ENCODE assay signal across 22 cellular contexts in the genomic region with DNA sequence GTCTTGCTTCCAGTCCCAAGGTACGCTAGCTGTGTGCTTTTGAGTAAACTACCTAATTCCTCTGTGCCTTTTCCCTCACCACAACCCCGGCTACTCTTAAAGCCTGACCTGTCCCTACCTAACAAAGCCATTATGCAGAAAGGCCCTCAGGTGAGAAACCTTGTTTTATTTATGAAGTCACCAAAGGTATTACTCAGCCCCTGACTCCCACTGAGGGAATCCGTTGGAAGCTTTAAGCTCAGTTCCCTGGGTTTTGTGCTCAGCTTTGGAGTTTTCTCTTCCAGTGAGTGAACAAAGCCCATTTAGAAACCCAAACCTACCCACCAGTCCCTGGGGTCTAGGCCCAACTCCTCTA.
DNase-seq lines count a peak whose midpoint lies in the region; ATAC-seq and TF ChIP-seq lines count a peak whose summit lies in the region.
"Had no signal": no experiment of that assay in that cellular context is flagged by ENCODE, and none has a peak within 500 bp of the region (broad histone marks: within the 10 kb centered on the region; RNA-seq: fewer than 3 reads in every experiment).

No MANE protein-coding gene starts in this region.

- H3K4me3 ChIP-seq in HCT116 (replicated peaks in 1 of 2; ENCODE audit: low read depth in 1 of 2, low read length in 2 of 2), result no peak overlapping the region
- no peak overlapping the region for H3K4me3 ChIP-seq in mammary epithelial cell (replicated peaks in 1 of 3; ENCODE audit: insufficient read depth in 1 of 3, low read depth in 2 of 3, low read length in 3 of 3)
- H3K4me3 ChIP-seq in hepatocyte, result no peak overlapping the region

- BruUV-seq in HCT116 (replicated peaks; lab: Mats Ljungman, UMichigan) (TSS peak; percentile 60), mammary epithelial cell (replicated peaks; lab: Mats Ljungman, UMichigan) (no TSS peak)

- no peak for TF ChIP-seq CTCF in HCT116 (IDR thresholded peaks at IDR 0.05 in 2 of 3, conservative IDR thresholded peaks at IDR 0.05 in 1 of 3; ENCODE audit: borderline replicate concordance in 1 of 3, insufficient read depth in 1 of 3, low read depth in 2 of 3, low read length in 2 of 3)
- no peak for TF ChIP-seq CTCF in mammary epithelial cell (conservative IDR thresholded peaks at IDR 0.05 in 1 of 2, IDR thresholded peaks at IDR 0.05 in 1 of 2; ENCODE audit: extremely low read depth in 1 of 2, insufficient read depth in 1 of 2, low read depth in 1 of 2, low read length in 2 of 2)
- no peak for TF ChIP-seq CTCF in hepatocyte (IDR thresholded peaks at IDR 0.05; ENCODE audit: poor library complexity)

- intact Hi-C loops in HCT116 (cut with micrococcal nuclease) (no loop called here), mammary epithelial cell (cut with micrococcal nuclease) (no loop called here)

- H3K4me1 ChIP-seq in HCT116 (ENCODE audit: control insufficient read depth in 1 of 2, insufficient read depth in 2 of 2, low read length in 2 of 2) (peaks cover 10 to 50% of the 10 kb centered on the region in 2 experiments; a peak in 3 of 4 replicates), mammary epithelial cell (ENCODE audit: insufficient read depth, low read length) (peaks cover 21% of the 10 kb centered on the region), hepatocyte (ENCODE audit: insufficient read depth) (peaks cover 16% of the 10 kb centered on the region)

- RAD21 ChIA-PET in HCT116 (lab: Charles Lee; ENCODE audit: low non-redundant PET in 1 of 2, low total read pairs in 2 of 2, uncharacterized antibody in 2 of 2, unreplicated experiment in 2 of 2), result no interaction called here

- H3K9me2 ChIP-seq in HCT116 (ENCODE audit: insufficient read depth) (no peaks in the 10 kb centered on the region), hepatocyte (replicated peaks; ENCODE audit: insufficient read depth) (no peaks in the 10 kb centered on the region)

- H3K27ac ChIP-seq in HCT116 (ENCODE audit: low read depth, low read length) (peak overlapping the region; percentile 34), mammary epithelial cell (ENCODE audit: insufficient read depth, low read depth, low read length) (peak overlapping the region; percentile 44), hepatocyte (peak overlapping the region; percentile 82)
- H3K27ac ChIP-seq: brain microvascular endothelial cell, C4-2B, WERI-Rb-1 had no signal

- no peaks in the 10 kb centered on the region for H3K36me3 ChIP-seq in HCT116 (ENCODE audit: control insufficient read depth in 1 of 2, insufficient read depth in 2 of 2, low read length in 2 of 2)
- H3K36me3 ChIP-seq in mammary epithelial cell (ENCODE audit: insufficient read depth, low read length), result no peaks in the 10 kb centered on the region
- H3K36me3 ChIP-seq in hepatocyte (replicated peaks; ENCODE audit: insufficient read depth, low read depth), result no peaks in the 10 kb centered on the region
- H3K36me3 ChIP-seq: brain microvascular endothelial cell, WERI-Rb-1 had no signal

- CTCF ChIA-PET in HCT116 (lab: Charles Lee), result no interaction called here
- CTCF ChIA-PET in mammary epithelial cell (lab: Charles Lee; ENCODE audit: low non-redundant PET), result no interaction called here

- in situ Hi-C loops in mammary epithelial cell (cut with MboI; ENCODE audit: low sequenced_read_pairs in 2 of 2), result no loop called here

- dilution Hi-C loops in mammary epithelial cell (cut with HindIII; ENCODE audit: low sequenced_read_pairs), result no loop called here

- TF ChIP-seq POLR2A in HCT116 (IDR thresholded peaks at IDR 0.05; ENCODE audit: borderline replicate concordance, extremely low read depth, insufficient read depth, insufficient read length), result no peak

- DNase-seq in HCT116 (ENCODE audit: low read depth, low spot score), result peak; percentile 23
- DNase-seq in mammary epithelial cell, result peak; percentile 86
- DNase-seq in hepatocyte (ENCODE audit: low spot score), result no peak
- peak; percentile 40 for DNase-seq in renal cortical epithelial cell (ENCODE audit: low read depth)
- no peak for DNase-seq in A172 (ENCODE audit: low spot score)
- DNase-seq in dermis blood vessel endothelial cell, result no peak
- DNase-seq in NCI-H774 (lab: John Stamatoyannopoulos, UW), result no peak
- DNase-seq: activated effector memory CD4-positive, alpha-beta T cell treated with Interleukin-2 at 50 U/mL for 16 hours; brain microvascular endothelial cell; cortex of kidney; foreskin fibroblast; mesenchymal stem cell; MM.1S; naive thymus-derived CD4-positive, alpha-beta T cell; NCI-H1417 treated with DMSO at 0.1 percent for 48 hours; NCI-H2107; NCI-H510A treated with DMSO at 0.1 percent for 48 hours; stimulated activated CD8-positive, alpha-beta memory T cell treated with anti-CD3 and anti-CD28 coated beads, Interleukin-4, amount 100 ng/mL, for 48 hours; WERI-Rb-1 had no signal

- H3K9ac ChIP-seq in HCT116 (ENCODE audit: low read length), result peak overlapping the region; percentile 24; the same call in 1 of the 2 replicates
- no peak overlapping the region for H3K9ac ChIP-seq in mammary epithelial cell (ENCODE audit: insufficient read depth, low read length)

- H3K27me3 ChIP-seq in HCT116 (ENCODE audit: insufficient read depth, low read length), result no peaks in the 10 kb centered on the region
- H3K27me3 ChIP-seq in mammary epithelial cell (ENCODE audit: insufficient read depth, low read length), result no peaks in the 10 kb centered on the region
- H3K27me3 ChIP-seq in hepatocyte, result no peaks in the 10 kb centered on the region
- H3K27me3 ChIP-seq: brain microvascular endothelial cell had no signal

- 20% methylated on average over 3 of the region's 3 CpGs for WGBS in mammary epithelial cell (ENCODE audit: low coverage, missing lambda C conversion rate)
- 65% methylated on average over 3 of the region's 3 CpGs for WGBS in hepatocyte (ENCODE audit: low lambda C conversion rate, missing lambda C conversion rate)

- H3K4me2 ChIP-seq in HCT116 (ENCODE audit: low read length) (peak overlapping the region; percentile 51), mammary epithelial cell (ENCODE audit: insufficient read depth, low read depth, low read length) (peak overlapping the region; percentile 58), hepatocyte (no peak overlapping the region)

- POLR2A ChIA-PET in HCT116 (lab: Charles Lee), result no interaction called here

- H2AFZ ChIP-seq in HCT116 (ENCODE audit: low read depth, low read length, poor library complexity, severe bottlenecking) (peak overlapping the region; percentile 12), mammary epithelial cell (ENCODE audit: low read depth, low read length) (peak overlapping the region; percentile 86), hepatocyte (no peak overlapping the region)

- no peak for TF ChIP-seq RAD21 in HCT116 (IDR thresholded peaks at IDR 0.05; ENCODE audit: low read depth)

- ATAC-seq in HCT116 (peak; percentile 46), GM18498 (IDR thresholded peaks at IDR 0.05; ENCODE audit: unreplicated experiment) (no peak)
- ATAC-seq: naive thymus-derived CD4-positive, alpha-beta T cell; sciatic nerve had no signal

- H3K79me2 ChIP-seq in HCT116 (ENCODE audit: insufficient read depth, low read length), result no peaks in the 10 kb centered on the region
- H3K79me2 ChIP-seq in mammary epithelial cell (ENCODE audit: insufficient read depth, low read length), result no peaks in the 10 kb centered on the region
- no peaks in the 10 kb centered on the region for H3K79me2 ChIP-seq in hepatocyte

- H3K9me3 ChIP-seq in HCT116 (ENCODE audit: control insufficient read depth in 1 of 2, insufficient read depth in 1 of 2, low read depth in 1 of 2, low read length in 2 of 2), result no peaks in the 10 kb centered on the region
- no peaks in the 10 kb centered on the region for H3K9me3 ChIP-seq in mammary epithelial cell (replicated peaks; ENCODE audit: insufficient read depth, low read length)
- no peaks in the 10 kb centered on the region for H3K9me3 ChIP-seq in hepatocyte (ENCODE audit: low read depth)

- no peaks in the 10 kb centered on the region for H4K20me1 ChIP-seq in HCT116 (ENCODE audit: insufficient read depth)
- H4K20me1 ChIP-seq in mammary epithelial cell (ENCODE audit: insufficient read depth, low read length), result no peaks in the 10 kb centered on the region
- no peaks in the 10 kb centered on the region for H4K20me1 ChIP-seq in hepatocyte (ENCODE audit: insufficient read depth, poor library complexity, severe bottlenecking)

TF ChIP-seq in HCT116, 20 proteins besides CTCF, POLR2A, EP300 and RAD21:
- TF ChIP-seq CBX3 (IDR thresholded peaks at IDR 0.05; ENCODE audit: low read depth) (0 out of 2 replicates have a peak, but pooled peaks have one; percentile 5), FOSL1 (IDR thresholded peaks at IDR 0.05; ENCODE audit: low read depth) (0 out of 2 replicates have a peak, but pooled peaks have one; percentile 38)
- TF ChIP-seq, protein P1, sequence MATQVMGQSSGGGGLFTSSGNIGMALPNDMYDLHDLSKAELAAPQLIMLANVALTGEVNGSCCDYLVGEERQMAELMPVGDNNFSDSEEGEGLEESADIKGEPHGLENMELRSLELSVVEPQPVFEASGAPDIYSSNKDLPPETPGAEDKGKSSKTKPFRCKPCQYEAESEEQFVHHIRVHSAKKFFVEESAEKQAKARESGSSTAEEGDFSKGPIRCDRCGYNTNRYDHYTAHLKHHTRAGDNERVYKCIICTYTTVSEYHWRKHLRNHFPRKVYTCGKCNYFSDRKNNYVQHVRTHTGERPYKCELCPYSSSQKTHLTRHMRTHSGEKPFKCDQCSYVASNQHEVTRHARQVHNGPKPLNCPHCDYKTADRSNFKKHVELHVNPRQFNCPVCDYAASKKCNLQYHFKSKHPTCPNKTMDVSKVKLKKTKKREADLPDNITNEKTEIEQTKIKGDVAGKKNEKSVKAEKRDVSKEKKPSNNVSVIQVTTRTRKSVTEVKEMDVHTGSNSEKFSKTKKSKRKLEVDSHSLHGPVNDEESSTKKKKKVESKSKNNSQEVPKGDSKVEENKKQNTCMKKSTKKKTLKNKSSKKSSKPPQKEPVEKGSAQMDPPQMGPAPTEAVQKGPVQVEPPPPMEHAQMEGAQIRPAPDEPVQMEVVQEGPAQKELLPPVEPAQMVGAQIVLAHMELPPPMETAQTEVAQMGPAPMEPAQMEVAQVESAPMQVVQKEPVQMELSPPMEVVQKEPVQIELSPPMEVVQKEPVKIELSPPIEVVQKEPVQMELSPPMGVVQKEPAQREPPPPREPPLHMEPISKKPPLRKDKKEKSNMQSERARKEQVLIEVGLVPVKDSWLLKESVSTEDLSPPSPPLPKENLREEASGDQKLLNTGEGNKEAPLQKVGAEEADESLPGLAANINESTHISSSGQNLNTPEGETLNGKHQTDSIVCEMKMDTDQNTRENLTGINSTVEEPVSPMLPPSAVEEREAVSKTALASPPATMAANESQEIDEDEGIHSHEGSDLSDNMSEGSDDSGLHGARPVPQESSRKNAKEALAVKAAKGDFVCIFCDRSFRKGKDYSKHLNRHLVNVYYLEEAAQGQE (IDR thresholded peaks at IDR 0.05; ENCODE audit: low read depth), result no peak

Comparison
In these comparisons a context has a peak if more than half of its experiments do, and no peak if none do; other contexts are left out.
1. DNase-seq: peak in HCT116 (single experiment), mammary epithelial cell (single experiment) and renal cortical epithelial cell (single experiment); none in hepatocyte (single experiment), A172 (single experiment), dermis blood vessel endothelial cell (single experiment) and NCI-H774 (single experiment).
2. Peak in every context shown above with its lines, with median percentiles within 50 percentile points of each other: H3K27ac ChIP-seq.